18 cellular contexts compared by ENCODE assay signal in genomic region chr6:224350-224749, GRCh38.
DNase-seq lines count a peak whose midpoint lies in the region; ATAC-seq and TF ChIP-seq lines count a peak whose summit lies in the region.
"Had no signal": no experiment of that assay in that cellular context is flagged by ENCODE, and none has a peak within 500 bp of the region (broad histone marks: within the 10 kb centered on the region; RNA-seq: fewer than 3 reads in every experiment).

No MANE protein-coding gene starts in this region.

- H3K27ac ChIP-seq in endodermal cell (ENCODE audit: low read depth, low read length): no peak overlapping the region
- H3K27ac ChIP-seq: PC-9, SJSA1, thoracic aorta had no signal

- H3K4me3 ChIP-seq in endodermal cell (ENCODE audit: low read length): no peak overlapping the region
- H3K4me3 ChIP-seq: GM23338, heart left ventricle, PC-9, SJSA1, thoracic aorta had no signal

- intact Hi-C loops in natural killer cell (cut with micrococcal nuclease): no loop called here
- intact Hi-C loops in activated CD8-positive, alpha-beta T cell treated with anti-CD3 and anti-CD28 coated beads for 36 hours (cut with micrococcal nuclease): loop anchor here (2.0 kb wide), 1 partner anchor 36 kb away; no protein-coding TSS in a partner anchor

- CTCF ChIA-PET in activated CD8-positive, alpha-beta T cell treated with anti-CD3 and anti-CD28 coated beads for 36 hours (lab: Charles Lee): interaction anchor here (0.8 to 4.5 kb wide), 9 partner anchors 7 to 76 kb away, joined by 3 to 30 read pairs (median 4); no protein-coding TSS in a partner anchor

- H3K9ac ChIP-seq in endodermal cell (ENCODE audit: extremely low read depth, low read length, poor library complexity, severe bottlenecking): no peak overlapping the region

- H3K27ac Mint-ChIP-seq in natural killer cell treated with Interleukin-12 subunit alpha and Interleukin-12 subunit beta and Interleukin-15 and Interleukin-18, amount 100 ng/mL, for 72 hours: peak overlapping the region; percentile 89 to 94
- H3K27ac Mint-ChIP-seq in natural killer cell: no peak overlapping the region
- H3K27ac Mint-ChIP-seq in activated CD8-positive, alpha-beta T cell treated with anti-CD3 and anti-CD28 coated beads for 36 hours: peak overlapping the region; percentile 91
- no peak overlapping the region for H3K27ac Mint-ChIP-seq in endodermal cell
- H3K27ac Mint-ChIP-seq in chondrocyte (ENCODE audit: unreplicated experiment): no peak overlapping the region
- H3K27ac Mint-ChIP-seq: GM23338, mesothelial cell of epicardium, nephron had no signal

- peaks cover 65 to 71% of the 10 kb centered on the region in 2 donors for H3K4me1 Mint-ChIP-seq in natural killer cell treated with Interleukin-12 subunit alpha and Interleukin-12 subunit beta and Interleukin-15 and Interleukin-18, amount 100 ng/mL, for 72 hours (ENCODE audit: low read depth in 2 of 2)
- H3K4me1 Mint-ChIP-seq in natural killer cell: peaks cover 10 to 17% of the 10 kb centered on the region in 2 donors
- H3K4me1 Mint-ChIP-seq in activated CD8-positive, alpha-beta T cell treated with anti-CD3 and anti-CD28 coated beads for 36 hours (ENCODE audit: low read depth): peaks cover 76% of the 10 kb centered on the region
- H3K4me1 Mint-ChIP-seq in endodermal cell: peaks cover 2% of the 10 kb centered on the region
- peaks cover 13% of the 10 kb centered on the region for H3K4me1 Mint-ChIP-seq in chondrocyte (ENCODE audit: low read depth)

- H3K9me3 Mint-ChIP-seq in natural killer cell treated with Interleukin-12 subunit alpha and Interleukin-12 subunit beta and Interleukin-15 and Interleukin-18, amount 100 ng/mL, for 72 hours: no peaks in the 10 kb centered on the region
- no peaks in the 10 kb centered on the region for H3K9me3 Mint-ChIP-seq in natural killer cell
- no peaks in the 10 kb centered on the region for H3K9me3 Mint-ChIP-seq in activated CD8-positive, alpha-beta T cell treated with anti-CD3 and anti-CD28 coated beads for 36 hours
- peaks cover 3% of the 10 kb centered on the region for H3K9me3 Mint-ChIP-seq in endodermal cell
- H3K9me3 Mint-ChIP-seq in chondrocyte (ENCODE audit: low read depth): no peaks in the 10 kb centered on the region
- H3K9me3 Mint-ChIP-seq: mesothelial cell of epicardium, nephron had no signal

- DNase-seq in natural killer cell treated with Interleukin-12 subunit alpha and Interleukin-12 subunit beta and Interleukin-15 and Interleukin-18, amount 100 ng/mL, for 72 hours (ENCODE audit: low spot score): no peak
- DNase-seq in natural killer cell (no peak), endodermal cell (peak; percentile 13), ureter (ENCODE audit: low spot score) (no peak), AML-193 (lab: John Stamatoyannopoulos, UW) (no peak), chondrocyte (ENCODE audit: low spot score) (no peak)
- no peak for DNase-seq in activated CD8-positive, alpha-beta T cell treated with anti-CD3 and anti-CD28 coated beads for 36 hours
- DNase-seq: cortex of kidney, DMS79 treated with DMSO at 0.1 percent for 48 hours, heart left ventricle, NCI-H1694 treated with DMSO at 0.1 percent for 48 hours, PC-9 had no signal

- H3K4me3 Mint-ChIP-seq in natural killer cell treated with Interleukin-12 subunit alpha and Interleukin-12 subunit beta and Interleukin-15 and Interleukin-18, amount 100 ng/mL, for 72 hours: peak overlapping the region; percentile 78
- H3K4me3 Mint-ChIP-seq in natural killer cell (no peak overlapping the region), endodermal cell (no peak overlapping the region), chondrocyte (ENCODE audit: unreplicated experiment) (no peak overlapping the region)
- H3K4me3 Mint-ChIP-seq in activated CD8-positive, alpha-beta T cell treated with anti-CD3 and anti-CD28 coated beads for 36 hours: no peak overlapping the region
- H3K4me3 Mint-ChIP-seq: GM23338, mesothelial cell of epicardium, nephron had no signal

- H3K36me3 Mint-ChIP-seq in natural killer cell treated with Interleukin-12 subunit alpha and Interleukin-12 subunit beta and Interleukin-15 and Interleukin-18, amount 100 ng/mL, for 72 hours: no peaks in the 10 kb centered on the region
- H3K36me3 Mint-ChIP-seq in natural killer cell (no peaks in the 10 kb centered on the region), endodermal cell (ENCODE audit: low read depth) (no peaks in the 10 kb centered on the region), chondrocyte (ENCODE audit: low read depth) (no peaks in the 10 kb centered on the region)
- H3K36me3 Mint-ChIP-seq in activated CD8-positive, alpha-beta T cell treated with anti-CD3 and anti-CD28 coated beads for 36 hours (ENCODE audit: low read depth): no peaks in the 10 kb centered on the region
- H3K36me3 Mint-ChIP-seq: mesothelial cell of epicardium had no signal

- no peaks in the 10 kb centered on the region for H3K36me3 ChIP-seq in endodermal cell (ENCODE audit: control insufficient read depth, insufficient read depth, low read length)
- H3K36me3 ChIP-seq: heart left ventricle, SJSA1, thoracic aorta had no signal

- POLR2A ChIA-PET in activated CD8-positive, alpha-beta T cell treated with anti-CD3 and anti-CD28 coated beads for 36 hours (lab: Charles Lee): interaction anchor here (0.9 to 8.5 kb wide), 9 partner anchors 8 to 179 kb away, joined by 3 to 53 read pairs (median 5); partner anchors contain the start of genes DUSP22 and IRF4

- TF ChIP-seq CTCF in natural killer cell (IDR thresholded peaks at IDR 0.05) (no peak), endodermal cell (conservative IDR thresholded peaks at IDR 0.05) (no peak), chondrocyte (IDR thresholded peaks at IDR 0.05) (no peak)
- TF ChIP-seq CTCF in activated CD8-positive, alpha-beta T cell treated with anti-CD3 and anti-CD28 coated beads for 36 hours (IDR thresholded peaks at IDR 0.05): no peak

- 89 to 93% methylated on average over 13 of the region's 13 CpGs for whole genome bisulfite sequencing in endodermal cell (ENCODE audit: insufficient coverage in 1 of 2, insufficient read length in 1 of 2), 2 experiments

- no peaks in the 10 kb centered on the region for H3K27me3 ChIP-seq in endodermal cell (ENCODE audit: control insufficient read depth, insufficient read depth, low read length, poor library complexity, severe bottlenecking)

- no peaks in the 10 kb centered on the region for H3K4me1 ChIP-seq in endodermal cell (ENCODE audit: control insufficient read depth, insufficient read depth, low read length)

- ATAC-seq in natural killer cell treated with Interleukin-12 subunit alpha and Interleukin-12 subunit beta and Interleukin-15 and Interleukin-18, amount 100 ng/mL, for 72 hours: no peak
- no peak for ATAC-seq in natural killer cell
- ATAC-seq in activated CD8-positive, alpha-beta T cell treated with anti-CD3 and anti-CD28 coated beads for 36 hours: no peak
- ATAC-seq: GM23338, sciatic nerve had no signal

- no peaks in the 10 kb centered on the region for H3K9me3 ChIP-seq in endodermal cell (ENCODE audit: control insufficient read depth, low read length)
- H3K9me3 ChIP-seq: heart left ventricle, SJSA1, thoracic aorta had no signal

- no peaks in the 10 kb centered on the region for H3K27me3 Mint-ChIP-seq in natural killer cell treated with Interleukin-12 subunit alpha and Interleukin-12 subunit beta and Interleukin-15 and Interleukin-18, amount 100 ng/mL, for 72 hours
- H3K27me3 Mint-ChIP-seq in natural killer cell (ENCODE audit: low read depth in 2 of 2): peaks cover 8 to 18% of the 10 kb centered on the region in 2 donors
- H3K27me3 Mint-ChIP-seq in activated CD8-positive, alpha-beta T cell treated with anti-CD3 and anti-CD28 coated beads for 36 hours: peaks cover 1% of the 10 kb centered on the region
- H3K27me3 Mint-ChIP-seq in endodermal cell (ENCODE audit: insufficient read depth): no peaks in the 10 kb centered on the region
- H3K27me3 Mint-ChIP-seq in chondrocyte (ENCODE audit: low read depth): no peaks in the 10 kb centered on the region

Comparison
In these comparisons a context has a peak if more than half of its experiments do, and no peak if none do; other contexts are left out.
1. H3K27ac Mint-ChIP-seq: peak in natural killer cell treated with Interleukin-12 subunit alpha and Interleukin-12 subunit beta and Interleukin-15 and Interleukin-18, amount 100 ng/mL, for 72 hours (2 of 2) and activated CD8-positive, alpha-beta T cell treated with anti-CD3 and anti-CD28 coated beads for 36 hours (single experiment); none in natural killer cell (0 of 2), endodermal cell (single experiment) and chondrocyte (single experiment).